8 cellular contexts compared by ENCODE assay signal in genomic region chr5:150398432-150399157, GRCh38. TPM values are rescaled to one million over a fixed set of nuclear protein-coding genes. Genes with fewer than 3 reads are reported as not detected.
DNase-seq lines count a peak whose midpoint lies in the region; ATAC-seq, FAIRE-seq and TF ChIP-seq lines count a peak whose summit lies in the region.

No MANE protein-coding gene starts in this region.

- H3K36me3 Mint-ChIP-seq in Calu3 (ENCODE audit: insufficient read depth, unreplicated experiment) = peaks cover 75% of the 10 kb centered on the region
- peaks cover 45% of the 10 kb centered on the region for H3K36me3 Mint-ChIP-seq in stimulated activated memory B cell treated with anti-CD40 and anti-IgM and Interleukin-4, amounts not matched to agents 10 μg/mL and 1 μg/mL and 100 μg/mL, for 72 hours

- peaks cover 85% of the 10 kb centered on the region for H3K36me3 ChIP-seq in K562 (ENCODE audit: control insufficient read depth, insufficient read depth, low read length)

- H3K4me2 ChIP-seq in K562 (ENCODE audit: insufficient read depth, low read length) = no peak overlapping the region

- H3K4me1 ChIP-seq in K562 (replicated peaks in 1 of 2; ENCODE audit: control insufficient read depth in 2 of 2, insufficient read depth in 2 of 2, low read length in 2 of 2) = peaks cover 5 to 10% of the 10 kb centered on the region in 2 experiments; a peak in 2 of 5 replicates

- TF ChIP-seq POLR2A in K562 (conservative IDR thresholded peaks at IDR 0.05) = no peak
- no peak for TF ChIP-seq POLR2A in lower leg skin (IDR thresholded peaks at IDR 0.05)

- no peaks in the 10 kb centered on the region for H3K79me2 ChIP-seq in K562 (ENCODE audit: control insufficient read depth, insufficient read depth, low read length)

- H3K27ac Mint-ChIP-seq in Calu3 (ENCODE audit: unreplicated experiment) = no peak overlapping the region
- peak overlapping the region; percentile 82 for H3K27ac Mint-ChIP-seq in stimulated activated memory B cell treated with anti-CD40 and anti-IgM and Interleukin-4, amounts not matched to agents 10 μg/mL and 1 μg/mL and 100 μg/mL, for 72 hours

- H3K9ac ChIP-seq in K562 (ENCODE audit: insufficient read depth in 1 of 2, low read depth in 2 of 2, low read length in 2 of 2) = peak overlapping the region in 1 of 2 experiments; percentile 74; a peak in 1 of 4 replicates

- H3K4me3 Mint-ChIP-seq in Calu3 (ENCODE audit: low read depth, unreplicated experiment) = no peak overlapping the region
- peak overlapping the region; percentile 68 for H3K4me3 Mint-ChIP-seq in stimulated activated memory B cell treated with anti-CD40 and anti-IgM and Interleukin-4, amounts not matched to agents 10 μg/mL and 1 μg/mL and 100 μg/mL, for 72 hours

- H3K27me3 Mint-ChIP-seq in Calu3 (ENCODE audit: unreplicated experiment) = no peaks in the 10 kb centered on the region
- no peaks in the 10 kb centered on the region for H3K27me3 Mint-ChIP-seq in stimulated activated memory B cell treated with anti-CD40 and anti-IgM and Interleukin-4, amounts not matched to agents 10 μg/mL and 1 μg/mL and 100 μg/mL, for 72 hours

- peak; percentile 47 for TF ChIP-seq CTCF in Calu3 (IDR thresholded peaks at IDR 0.05; ENCODE audit: unreplicated experiment)
- TF ChIP-seq CTCF in K562 (IDR thresholded peaks at IDR 0.05 in 2 of 3, conservative IDR thresholded peaks at IDR 0.05 in 1 of 3; ENCODE audit: insufficient read depth in 2 of 3, low read depth in 1 of 3, low read length in 3 of 3) = peak; percentile 49 to 93 (median 56); a peak in 5 of 6 replicates
- no peak for TF ChIP-seq CTCF in lower leg skin (IDR thresholded peaks at IDR 0.05)
- no peak for TF ChIP-seq CTCF in D721Med (IDR thresholded peaks at IDR 0.05; ENCODE audit: insufficient read depth, missing control alignments)

- no peak; a peak in 1 of 4 replicates for TF ChIP-seq RAD21 in K562 (CRISPR knock-in tag; conservative IDR thresholded peaks at IDR 0.05 in 1 of 2, IDR thresholded peaks at IDR 0.05 in 1 of 2)

- POLR2A ChIA-PET in K562 (lab: Yijun Ruan, JAX) = interaction anchor here (0.7 to 1.6 kb wide), 7 partner anchors 9 to 51 kb away, joined by 3 to 6 read pairs (median 3); partner anchors contain the start of gene RPS14

- peak; percentile 63 for ATAC-seq in GM19372 (IDR thresholded peaks at IDR 0.05; ENCODE audit: low read depth, unreplicated experiment)
- ATAC-seq in HG03378 (IDR thresholded peaks at IDR 0.05; ENCODE audit: unreplicated experiment) = peak; percentile 59
- peak; percentile 71 for ATAC-seq in K562
- ATAC-seq in stimulated activated memory B cell treated with anti-CD40 and anti-IgM and Interleukin-4, amounts not matched to agents 10 μg/mL and 1 μg/mL and 100 μg/mL, for 72 hours = peak; percentile 82

- peaks cover 4% of the 10 kb centered on the region for H4K20me1 ChIP-seq in K562 (replicated peaks; ENCODE audit: control insufficient read depth, insufficient read depth, low read length)

- H3K4me1 Mint-ChIP-seq in Calu3 (ENCODE audit: low read depth, unreplicated experiment) = no peaks in the 10 kb centered on the region
- peaks cover 53% of the 10 kb centered on the region for H3K4me1 Mint-ChIP-seq in stimulated activated memory B cell treated with anti-CD40 and anti-IgM and Interleukin-4, amounts not matched to agents 10 μg/mL and 1 μg/mL and 100 μg/mL, for 72 hours

- in situ Hi-C loops in K562 (cut with MboI) = no loop called here

- WGBS in K562 (ENCODE audit: insufficient coverage, low coverage, missing lambda C conversion rate) = 83% methylated on average over 12 of the region's 14 CpGs
- WGBS in lower leg skin, 2 donors = 71 to 84% methylated on average over 14 of the region's 14 CpGs

- no peak overlapping the region for H2AFZ ChIP-seq in K562 (ENCODE audit: low read depth, low read length)

- CTCF ChIA-PET in Calu3 (lab: Charles Lee) (interaction anchor here (0.8 to 1.2 kb wide), 5 partner anchors 10 to 41 kb away, joined by 3 to 12 read pairs (median 3); partner anchors contain the start of gene CD74), K562 (lab: Yijun Ruan, JAX; ENCODE audit: low intra/inter-chr PET ratio) (no interaction called here)

- TF ChIP-seq EP300 in K562 (IDR thresholded peaks at IDR 0.05; ENCODE audit: low read length) = no peak

- peaks cover 8% of the 10 kb centered on the region for H3K9me1 ChIP-seq in K562 (ENCODE audit: control insufficient read depth, insufficient read depth, low read length)

- H3K9me3 ChIP-seq in K562 (replicated peaks; ENCODE audit: control insufficient read depth, insufficient read depth, low read depth, low read length) = no peaks in the 10 kb centered on the region

- H3K9me3 Mint-ChIP-seq in Calu3 (ENCODE audit: low read depth, unreplicated experiment) = no peaks in the 10 kb centered on the region
- no peaks in the 10 kb centered on the region for H3K9me3 Mint-ChIP-seq in stimulated activated memory B cell treated with anti-CD40 and anti-IgM and Interleukin-4, amounts not matched to agents 10 μg/mL and 1 μg/mL and 100 μg/mL, for 72 hours

- no peak for FAIRE-seq in K562 (lab: Jason Lieb, UNC)
- FAIRE-seq in D721Med (lab: Jason Lieb, UNC) = no peak

- BruUV-seq in Calu3 (replicated peaks; lab: Mats Ljungman, UMichigan) (no TSS peak), K562 (replicated peaks; lab: Mats Ljungman, UMichigan) (no TSS peak)

- no peaks in the 10 kb centered on the region for H3K27me3 ChIP-seq in K562 (ENCODE audit: control insufficient read depth in 2 of 2, insufficient read depth in 2 of 2, low read length in 2 of 2)

- intact Hi-C loops in Calu3 (cut with micrococcal nuclease; ENCODE audit: unreplicated experiment) (no loop called here), K562 (cut with micrococcal nuclease) (loop anchor here (2.0 kb wide), 1 partner anchor 38 kb away; no protein-coding TSS in a partner anchor), lower leg skin (cut with DNase I; ENCODE audit: low total_unique reads) (no loop called here)

- H3K27ac ChIP-seq in K562 (ENCODE audit: extremely low read depth, low read depth, low read length) = no peak overlapping the region

- no peak overlapping the region for H3K4me3 ChIP-seq in K562
- no peak overlapping the region for H3K4me3 ChIP-seq in lower leg skin (ENCODE audit: low read depth, poor library complexity, severe bottlenecking)

- DNase-seq in Calu3 (no peak), K562 (ENCODE audit: extremely low read depth in 1 of 4, low spot score in 3 of 4) (peak in 2 of 4 experiments; percentile 33 to 53), lower leg skin (ENCODE audit: low spot score in 2 of 2) (no peak), NCI-H2171 treated with DMSO at 0.1 percent for 48 hours (lab: John Stamatoyannopoulos, UW) (no peak), D721Med (ENCODE audit: insufficient read length, low spot score) (no peak)

RNA-seq across cellular contexts. Expression of gene CD74, which starts 14.1 kb away (rescaled TPM):
- total RNA-seq in Calu3 (2022) (773 and 1,091 TPM in 2 replicates), K562 (2014; rRNA removed) (1.00 and 1.1 TPM in 2 replicates), K562 (2014; rRNA removed; fragmentation: Illumina TruSeq; extraction: Trizol) (0.18 TPM in 1 of 2 replicates, not detected in the other), K562 (2015; rRNA removed; fragmentation: Illumina TruSeq; extraction: Trizol) (0.65 and 0.87 TPM in 2 replicates), K562 (2021) (4.8 and 6.0 TPM in 2 replicates), lower leg skin (100 to 1,000 TPM; 500 to 762 (median 613) TPM)
- not detected in 2 replicates for total RNA-seq in K562 (2011; cell fraction: chromatin; rRNA removed; ENCODE audit: low replicate concordance)
- not detected in 2 replicates for total RNA-seq in K562 (2011; cell fraction: nucleolus; rRNA removed)
- total RNA-seq in K562 (2011; cell fraction: nucleoplasm; rRNA removed) = not detected in 2 replicates
- polyA plus RNA-seq in K562 (2011; rRNA removed) (0.07 and 0.22 TPM in 2 replicates), K562 (2014; fragmentation: Illumina TruSeq; extraction: Trizol) (0.40 and 1.1 TPM in 2 replicates), K562 (2014; fragmentation: Nextera tagmentation; extraction: Ambion mirVana) (under 1 TPM; 0.21 to 0.24 TPM), K562 (2014; rRNA removed) (0.32 and 1.9 TPM in 2 replicates)
- 0.22 and 0.27 TPM in 2 replicates for polyA plus RNA-seq in K562 (2011; cell fraction: cytosol; rRNA removed)
- 0.23 TPM in 1 of 2 replicates, not detected in the other for polyA plus RNA-seq in K562 (2011; cell fraction: nucleus; rRNA removed)
- 0.82 and 2.1 TPM in 2 replicates for polyA plus RNA-seq in K562 (2012)
- polyA minus RNA-seq in K562 (2011; rRNA and poly(A)+ RNA removed) = 0.18 TPM in 1 of 2 replicates, not detected in the other
- polyA minus RNA-seq in K562 (2011; cell fraction: cytosol; rRNA and poly(A)+ RNA removed) = 1.5 TPM in 1 of 2 replicates, not detected in the other
- polyA minus RNA-seq in K562 (2011; cell fraction: nucleus; rRNA and poly(A)+ RNA removed) = not detected in 2 replicates

RNA-seq across cellular contexts. Expression of gene TCOF1, which starts 41.1 kb away (rescaled TPM):
- 96.1 and 106 TPM in 2 replicates for total RNA-seq in Calu3 (2022)
- 85.2 and 176 TPM in 2 replicates for total RNA-seq in K562 (2011; cell fraction: chromatin; rRNA removed; ENCODE audit: low replicate concordance)
- 76.1 and 89.9 TPM in 2 replicates for total RNA-seq in K562 (2011; cell fraction: nucleolus; rRNA removed)
- 70.8 and 76.0 TPM in 2 replicates for total RNA-seq in K562 (2011; cell fraction: nucleoplasm; rRNA removed)
- 75.9 and 93.5 TPM in 2 replicates for total RNA-seq in K562 (2014; rRNA removed)
- 49.7 and 61.8 TPM in 2 replicates for total RNA-seq in K562 (2014; rRNA removed; fragmentation: Illumina TruSeq; extraction: Trizol)
- total RNA-seq in K562 (2015; rRNA removed; fragmentation: Illumina TruSeq; extraction: Trizol) = 61.7 and 65.3 TPM in 2 replicates
- 122 and 134 TPM in 2 replicates for total RNA-seq in K562 (2021)
- polyA plus RNA-seq in K562 (2011; rRNA removed) = 20.7 and 23.9 TPM in 2 replicates
- polyA plus RNA-seq in K562 (2011; cell fraction: cytosol; rRNA removed) = 20.8 and 26.5 TPM in 2 replicates
- polyA plus RNA-seq in K562 (2011; cell fraction: nucleus; rRNA removed) = 58.2 and 91.5 TPM in 2 replicates
- 49.5 and 79.5 TPM in 2 replicates for polyA plus RNA-seq in K562 (2012)
- polyA plus RNA-seq in K562 (2014; fragmentation: Illumina TruSeq; extraction: Trizol) = 98.6 and 113 TPM in 2 replicates
- polyA plus RNA-seq in K562 (2014; fragmentation: Nextera tagmentation; extraction: Ambion mirVana) = 10 to 100 TPM in 1 of 2 experiments, 1 to 10 TPM in 1; 9.8 to 17.3 TPM
- 53.9 and 64.1 TPM in 2 replicates for polyA plus RNA-seq in K562 (2014; rRNA removed)
- polyA minus RNA-seq in K562 (2011; rRNA and poly(A)+ RNA removed) = 20.0 and 23.5 TPM in 2 replicates
- polyA minus RNA-seq in K562 (2011; cell fraction: cytosol; rRNA and poly(A)+ RNA removed) = 44.1 and 48.4 TPM in 2 replicates
- polyA minus RNA-seq in K562 (2011; cell fraction: nucleus; rRNA and poly(A)+ RNA removed) = 32.2 and 34.8 TPM in 2 replicates
- total RNA-seq in lower leg skin = 10 to 100 TPM; 30.6 to 35.0 (median 32.2) TPM

RNA-seq across cellular contexts. Expression of gene RPS14, which starts 50.9 kb away (rescaled TPM):
- total RNA-seq in Calu3 (2022) (2,194 and 2,330 TPM in 2 replicates), K562 (2014; rRNA removed) (3,004 and 3,238 TPM in 2 replicates), K562 (2014; rRNA removed; fragmentation: Illumina TruSeq; extraction: Trizol) (3,003 and 3,017 TPM in 2 replicates), K562 (2015; rRNA removed; fragmentation: Illumina TruSeq; extraction: Trizol) (2,679 and 2,873 TPM in 2 replicates), K562 (2021) (3,285 and 3,523 TPM in 2 replicates), lower leg skin (1,000 to 10,000 TPM; 2,497 to 4,490 (median 3,854) TPM)
- 265 and 394 TPM in 2 replicates for total RNA-seq in K562 (2011; cell fraction: chromatin; rRNA removed; ENCODE audit: low replicate concordance)
- 818 and 919 TPM in 2 replicates for total RNA-seq in K562 (2011; cell fraction: nucleolus; rRNA removed)
- 1,009 and 1,942 TPM in 2 replicates for total RNA-seq in K562 (2011; cell fraction: nucleoplasm; rRNA removed)
- polyA plus RNA-seq in K562 (2011; rRNA removed) (5,983 and 6,751 TPM in 2 replicates), K562 (2014; fragmentation: Illumina TruSeq; extraction: Trizol) (3,907 and 4,185 TPM in 2 replicates), K562 (2014; fragmentation: Nextera tagmentation; extraction: Ambion mirVana) (1,000 to 10,000 TPM; 1,824 to 2,512 TPM), K562 (2014; rRNA removed) (4,384 and 5,321 TPM in 2 replicates)
- polyA plus RNA-seq in K562 (2011; cell fraction: cytosol; rRNA removed) = 5,490 and 8,746 TPM in 2 replicates
- polyA plus RNA-seq in K562 (2011; cell fraction: nucleus; rRNA removed) = 1,361 and 2,299 TPM in 2 replicates
- 4,665 and 5,719 TPM in 2 replicates for polyA plus RNA-seq in K562 (2012)
- 3,342 and 3,929 TPM in 2 replicates for polyA minus RNA-seq in K562 (2011; rRNA and poly(A)+ RNA removed)
- 682 and 753 TPM in 2 replicates for polyA minus RNA-seq in K562 (2011; cell fraction: cytosol; rRNA and poly(A)+ RNA removed)
- polyA minus RNA-seq in K562 (2011; cell fraction: nucleus; rRNA and poly(A)+ RNA removed) = 162 and 371 TPM in 2 replicates

Comparison
In these comparisons a context has a peak if more than half of its experiments do, and no peak if none do; other contexts are left out.
1. CTCF ChIP-seq: peak in Calu3 (single experiment) and K562 (3 of 3); none in lower leg skin (0 of 3) and D721Med (single experiment).
2. RNA of gene CD74, which starts 14.1 kb away (total RNA-seq): 773 to 1,091 TPM in Calu3 and 500 to 762 TPM in lower leg skin; 0.18 to 6.0 TPM in K562; every median in the first group is over 10 times any median in the second.
3. Peak in every context shown above with its lines, with median percentiles within 50 percentile points of each other: ATAC-seq.